Comparison of ENCODE assay signal across 8 cellular contexts in genomic region chr9:5449521-5450359, GRCh38. TPM values are rescaled to one million over a fixed set of nuclear protein-coding genes. Genes with fewer than 3 reads are reported as not detected.
A peak's percentile ranks its signal among the peaks of the same experiment; 100 is the strongest.
DNase-seq lines count a peak whose midpoint lies in the region; ATAC-seq, FAIRE-seq and TF ChIP-seq lines count a peak whose summit lies in the region.

No MANE protein-coding gene starts in this region.

- peaks cover 28 to 83% (median 36%) of the 10 kb centered on the region in 10 experiments for H3K4me1 ChIP-seq in BLaER1 treated with 17β-estradiol and CSF1 and Interleukin-3, amounts not matched to agents 10 nM and 100 nM
- peaks cover 29% of the 10 kb centered on the region for H3K4me1 ChIP-seq in Loucy (ENCODE audit: insufficient read depth, low read length, poor library complexity, severe bottlenecking)

- peak; percentile 31 to 35 for ATAC-seq in naive thymus-derived CD8-positive, alpha-beta T cell

- H3K4me1 Mint-ChIP-seq in naive thymus-derived CD8-positive, alpha-beta T cell, result peaks cover 17 to 62% (median 31%) of the 10 kb centered on the region in 4 donors

- no peaks in the 10 kb centered on the region for H3K27me3 Mint-ChIP-seq in naive thymus-derived CD8-positive, alpha-beta T cell

- H2AFZ ChIP-seq in Loucy (ENCODE audit: low read length), result peak overlapping the region; percentile 84

- peak overlapping the region; percentile 79 to 95 (median 91) for H3K4me2 ChIP-seq in BLaER1 treated with 17β-estradiol and CSF1 and Interleukin-3, amounts not matched to agents 10 nM and 100 nM
- H3K4me2 ChIP-seq in Loucy (ENCODE audit: low read depth, low read length, poor library complexity, severe bottlenecking), result peak overlapping the region; percentile 84

- no peak for FAIRE-seq in HTR-8/SVneo (lab: Jason Lieb, UNC)

- POLR2A ChIA-PET in naive thymus-derived CD8-positive, alpha-beta T cell (lab: Charles Lee), result interaction anchor here (0.6 to 3.5 kb wide), 15 partner anchors 9 to 657 kb away, joined by 3 to 46 read pairs (median 4); partner anchors contain the start of genes PLGRKT, RCL1 and RIC1

- H3K36me3 ChIP-seq in BLaER1 treated with 17β-estradiol and CSF1 and Interleukin-3, amounts not matched to agents 10 nM and 100 nM, result no peaks in the 10 kb centered on the region
- H3K36me3 ChIP-seq in Loucy (ENCODE audit: insufficient read depth, low read length), result no peaks in the 10 kb centered on the region

- no peaks in the 10 kb centered on the region for H4K20me1 ChIP-seq in BLaER1 treated with 17β-estradiol and CSF1 and Interleukin-3, amounts not matched to agents 10 nM and 100 nM
- no peaks in the 10 kb centered on the region for H4K20me1 ChIP-seq in Loucy (ENCODE audit: insufficient read depth, low read length, poor library complexity, severe bottlenecking)

- H3F3A ChIP-seq in Loucy (ENCODE audit: low read depth), result no peaks in the 10 kb centered on the region

- H3K36me3 Mint-ChIP-seq in naive thymus-derived CD8-positive, alpha-beta T cell, result no peaks in the 10 kb centered on the region

- no peaks in the 10 kb centered on the region for H3K79me2 ChIP-seq in Loucy (ENCODE audit: insufficient read depth, low read length)

- H3K9me3 Mint-ChIP-seq in naive thymus-derived CD8-positive, alpha-beta T cell, result peaks cover 0 to 2% (median 0%) of the 10 kb centered on the region in 9 donors

- H3K9me2 ChIP-seq in Loucy (replicated peaks; ENCODE audit: low read depth, low read length), result no peaks in the 10 kb centered on the region

- H3K9ac ChIP-seq in BLaER1 treated with 17β-estradiol and CSF1 and Interleukin-3, amounts not matched to agents 10 nM and 100 nM, result peak overlapping the region; percentile 53 to 82 (median 77)
- H3K9ac ChIP-seq in Loucy (ENCODE audit: low read depth, low read length, poor library complexity, severe bottlenecking), result peak overlapping the region; percentile 71

- DNase-seq in coronary artery (ENCODE audit: low spot score) (no peak), NCI-H1048 (lab: John Stamatoyannopoulos, UW) (no peak), NCI-H1092 (lab: John Stamatoyannopoulos, UW) (no peak), HTR-8/SVneo (ENCODE audit: insufficient read length, low spot score) (no peak)
- DNase-seq in naive thymus-derived CD8-positive, alpha-beta T cell, result peak in 1 of 10 donors; percentile 17
- DNase-seq in effector CD4-positive, alpha-beta T cell, result no peak

- peak overlapping the region; percentile 66 to 84 (median 75) for H3K27ac ChIP-seq in BLaER1 treated with 17β-estradiol and CSF1 and Interleukin-3, amounts not matched to agents 10 nM and 100 nM
- H3K27ac ChIP-seq in coronary artery, result peak overlapping the region; percentile 69 to 74

- peak overlapping the region; percentile 56 to 73 (median 65) for H3K4me3 ChIP-seq in BLaER1 treated with 17β-estradiol and CSF1 and Interleukin-3, amounts not matched to agents 10 nM and 100 nM
- peak overlapping the region; percentile 84 for H3K4me3 ChIP-seq in Loucy (ENCODE audit: low read length, poor library complexity, severe bottlenecking)
- H3K4me3 ChIP-seq in coronary artery, result peak overlapping the region; percentile 70

- H3K4me3 Mint-ChIP-seq in naive thymus-derived CD8-positive, alpha-beta T cell, result peak overlapping the region; percentile 93 to 96 (median 94)

- TF ChIP-seq CTCF in Loucy (conservative IDR thresholded peaks at IDR 0.05; ENCODE audit: low read length), result no peak
- TF ChIP-seq CTCF in coronary artery (IDR thresholded peaks at IDR 0.05), result no peak

- no peaks in the 10 kb centered on the region for H3K27me3 ChIP-seq in BLaER1 treated with 17β-estradiol and CSF1 and Interleukin-3, amounts not matched to agents 10 nM and 100 nM
- H3K27me3 ChIP-seq in Loucy (ENCODE audit: insufficient read depth, low read length, poor library complexity, severe bottlenecking), result no peaks in the 10 kb centered on the region

- H3K27ac Mint-ChIP-seq in naive thymus-derived CD8-positive, alpha-beta T cell, result peak overlapping the region; percentile 93 to 100 (median 97)

- H3K9me3 ChIP-seq in BLaER1 treated with 17β-estradiol and CSF1 and Interleukin-3, amounts not matched to agents 10 nM and 100 nM (replicated peaks in 1 of 11), result no peaks in the 10 kb centered on the region
- no peaks in the 10 kb centered on the region for H3K9me3 ChIP-seq in Loucy (ENCODE audit: insufficient read depth, low read depth, low read length)

RNA-seq across cellular contexts. Expression of gene CD274, which starts 0.6 kb away (rescaled TPM):
- total RNA-seq in naive thymus-derived CD8-positive, alpha-beta T cell, result 1 to 10 TPM; 3.9 to 4.7 TPM
- polyA plus RNA-seq in naive thymus-derived CD8-positive, alpha-beta T cell, result 1 to 10 TPM; 1.1 to 3.9 (median 1.6) TPM

RNA-seq across cellular contexts. Expression of gene PLGRKT, which starts 12.0 kb away (rescaled TPM):
- 10 to 100 TPM; 19.0 to 19.1 TPM for total RNA-seq in naive thymus-derived CD8-positive, alpha-beta T cell
- 10 to 100 TPM; 45.2 to 60.3 (median 55.8) TPM for polyA plus RNA-seq in naive thymus-derived CD8-positive, alpha-beta T cell
